In genomic region chr10:57465155-57465554, GRCh38 we compare ENCODE assay signal across 28 cellular contexts.
"Had no signal": no experiment of that assay in that cellular context is flagged by ENCODE, and none has a peak within 500 bp of the region (broad histone marks: within the 10 kb centered on the region; RNA-seq: fewer than 3 reads in every experiment).

No MANE protein-coding gene starts in this region.

- H3K27ac ChIP-seq: colonic mucosa, coronary artery, dorsolateral prefrontal cortex, epithelial cell of prostate, esophagus muscularis mucosa, esophagus squamous epithelium, foreskin keratinocyte, gastrocnemius medialis, gastroesophageal sphincter, heart left ventricle, heart right ventricle, hepatocyte had no signal

- H3K79me2 ChIP-seq: hepatocyte had no signal

- DNase-seq: colonic mucosa; cortex of kidney; dermis blood vessel endothelial cell; dorsolateral prefrontal cortex; effector CD4-positive, alpha-beta T cell; effector CD8-positive, alpha-beta T cell; effector memory CD4-positive, alpha-beta T cell; effector memory CD8-positive, alpha-beta T cell; endodermal cell; erythroblast; esophagus squamous epithelium; foreskin fibroblast; foreskin keratinocyte; foreskin melanocyte; gastrocnemius medialis; glutamatergic neuron; head of caudate nucleus; heart left ventricle; heart right ventricle had no signal

- H3K36me3 ChIP-seq: colonic mucosa, esophagus muscularis mucosa, esophagus squamous epithelium, gastrocnemius medialis, gastroesophageal sphincter, heart left ventricle, heart right ventricle had no signal

- ATAC-seq: effector memory CD8-positive, alpha-beta T cell; esophagus mucosa; foreskin keratinocyte; gastrocnemius medialis; gastroesophageal sphincter; heart left ventricle; heart right ventricle had no signal

- H3K4me1 ChIP-seq: colonic mucosa, esophagus muscularis mucosa, esophagus squamous epithelium, foreskin keratinocyte, gastrocnemius medialis, gastroesophageal sphincter, heart left ventricle, heart right ventricle had no signal

- H3K9me3 ChIP-seq: colonic mucosa, esophagus muscularis mucosa, esophagus squamous epithelium, gastrocnemius medialis, gastroesophageal sphincter, heart left ventricle, heart right ventricle had no signal

- H2AFZ ChIP-seq: hepatocyte had no signal

- FAIRE-seq: endometrium, endothelial cell of umbilical vein, frontal cortex had no signal

- H3K27me3 ChIP-seq: colonic mucosa, dorsolateral prefrontal cortex, esophagus muscularis mucosa, esophagus squamous epithelium, foreskin keratinocyte, gastrocnemius medialis, gastroesophageal sphincter, heart left ventricle, heart right ventricle, hepatocyte had no signal

- H3K4me2 ChIP-seq: hepatocyte had no signal

- H3K4me3 ChIP-seq: colonic mucosa, coronary artery, dorsolateral prefrontal cortex, esophagus muscularis mucosa, esophagus squamous epithelium, gastrocnemius medialis, gastroesophageal sphincter, heart left ventricle, heart right ventricle, hepatocyte had no signal
